10 cellular contexts compared by ENCODE assay signal in genomic region chr2:43032248-43032893, GRCh38.
DNase-seq lines count a peak whose midpoint lies in the region; ATAC-seq and TF ChIP-seq lines count a peak whose summit lies in the region.
"Had no signal": no experiment of that assay in that cellular context is flagged by ENCODE, and none has a peak within 500 bp of the region (broad histone marks: within the 10 kb centered on the region; RNA-seq: fewer than 3 reads in every experiment).

No MANE protein-coding gene starts in this region.

- no peaks in the 10 kb centered on the region for H3K36me3 ChIP-seq in muscle layer of duodenum (ENCODE audit: control insufficient read depth in 1 of 2, insufficient read depth in 2 of 2, low read length in 2 of 2)
- H3K36me3 ChIP-seq in upper lobe of left lung = no peaks in the 10 kb centered on the region

- TF ChIP-seq POLR2A in upper lobe of left lung (IDR thresholded peaks at IDR 0.05) = no peak

- TF ChIP-seq CTCF in fibroblast of the aortic adventitia (IDR thresholded peaks at IDR 0.05; ENCODE audit: insufficient read depth, low read length) = no peak
- TF ChIP-seq CTCF in upper lobe of left lung (IDR thresholded peaks at IDR 0.05) = no peak

- peaks cover 10 to 11% of the 10 kb centered on the region in 2 donors for H3K4me1 ChIP-seq in muscle layer of duodenum (ENCODE audit: control insufficient read depth in 1 of 2, insufficient read depth in 2 of 2, low read length in 2 of 2)
- peaks cover 10 to 16% (median 12%) of the 10 kb centered on the region in 4 donors for H3K4me1 ChIP-seq in upper lobe of left lung

- H3K27ac ChIP-seq in muscle layer of duodenum (ENCODE audit: low read length) (peak overlapping the region; percentile 85), upper lobe of left lung (peak overlapping the region; percentile 39 to 77 (median 50))
- H3K27ac ChIP-seq: 22Rv1 had no signal

- TF ChIP-seq EP300 in upper lobe of left lung (IDR thresholded peaks at IDR 0.05) = no peak

- no peaks in the 10 kb centered on the region for H3K9me3 ChIP-seq in muscle layer of duodenum (ENCODE audit: control insufficient read depth in 1 of 2, low read length in 2 of 2)
- H3K9me3 ChIP-seq in upper lobe of left lung = no peaks in the 10 kb centered on the region

- ATAC-seq in upper lobe of left lung (ENCODE audit: low FRiP score in 2 of 2) (peak in 1 of 2 donors; percentile 73), GM21576 (IDR thresholded peaks at IDR 0.05; ENCODE audit: unreplicated experiment) (no peak), HG02678 (IDR thresholded peaks at IDR 0.05; ENCODE audit: unreplicated experiment) (no peak)

- DNase-seq in NCI-H2029 (lab: John Stamatoyannopoulos, UW) (peak; percentile 5), NCI-H2029 treated with DMSO at 0.1 percent for 48 hours (lab: John Stamatoyannopoulos, UW) (no peak), fibroblast of the aortic adventitia (ENCODE audit: low read depth) (peak; percentile 69), upper lobe of left lung (peak in 1 of 2 donors; percentile 36), NK-92 (lab: John Stamatoyannopoulos, UW; ENCODE audit: unreplicated experiment) (no peak)
- DNase-seq: stimulated activated CD4-positive, alpha-beta T cell treated with anti-CD3 and anti-CD28 coated beads, Interleukin-12 subunit alpha, Interleukin-12 subunit beta, amount 100 ng/mL, for 4 hours had no signal

- H3K27me3 ChIP-seq in muscle layer of duodenum (ENCODE audit: low read depth, low read length) (no peaks in the 10 kb centered on the region), upper lobe of left lung (no peaks in the 10 kb centered on the region)

- WGBS in upper lobe of left lung, 2 donors = 37 to 40% methylated on average over 11 to 14 of the region's 14 CpGs

- no peak overlapping the region for H3K4me3 ChIP-seq in fibroblast of the aortic adventitia (ENCODE audit: low read depth, low read length)
- H3K4me3 ChIP-seq in muscle layer of duodenum (ENCODE audit: low read depth in 1 of 2, low read length in 2 of 2) = no peak overlapping the region
- no peak overlapping the region for H3K4me3 ChIP-seq in upper lobe of left lung

Comparison
In these comparisons a context has a peak if more than half of its experiments do, and no peak if none do; other contexts are left out.
1. DNase-seq: peak in NCI-H2029 (single experiment) and fibroblast of the aortic adventitia (single experiment); none in NCI-H2029 treated with DMSO at 0.1 percent for 48 hours (single experiment) and NK-92 (single experiment).